Comparison of ENCODE assay signal across 9 cellular contexts in genomic region chr6:5950448-5950847, GRCh38. TPM values are rescaled to one million over a fixed set of nuclear protein-coding genes. Genes with fewer than 3 reads are reported as not detected.
DNase-seq lines count a peak whose midpoint lies in the region; ATAC-seq and TF ChIP-seq lines count a peak whose summit lies in the region.
"Had no signal": no experiment of that assay in that cellular context is flagged by ENCODE, and none has a peak within 500 bp of the region (broad histone marks: within the 10 kb centered on the region; RNA-seq: fewer than 3 reads in every experiment).

No MANE protein-coding gene starts in this region.

- H3K4me3 Mint-ChIP-seq in activated CD4-positive, alpha-beta memory T cell treated with anti-CD3 and anti-CD28 coated beads for 36 hours: no peak overlapping the region
- H3K4me3 Mint-ChIP-seq in natural killer cell: no peak overlapping the region
- H3K4me3 Mint-ChIP-seq: activated naive CD4-positive, alpha-beta T cell treated with anti-CD3 and anti-CD28 coated beads, Interleukin-2, amount 50 U/mL, for 24 hours had no signal

- intact Hi-C loops in activated CD4-positive, alpha-beta memory T cell treated with anti-CD3 and anti-CD28 coated beads for 36 hours (cut with micrococcal nuclease): no loop called here
- intact Hi-C loops in natural killer cell (cut with micrococcal nuclease): no loop called here

- DNase-seq in DMS53 (lab: John Stamatoyannopoulos, UW) (peak; percentile 43), HEK293T (ENCODE audit: extremely low spot score) (peak; percentile 59), natural killer cell (no peak), T-helper 1 cell (no peak), ecto neural progenitor cell (ENCODE audit: low spot score) (no peak)
- DNase-seq in activated CD4-positive, alpha-beta memory T cell treated with anti-CD3 and anti-CD28 coated beads for 36 hours: peak; percentile 50
- DNase-seq in NK-92 treated with Interleukin-12 subunit alpha and Interleukin-12 subunit beta, amount 100 ng/mL, for 24 hours (lab: John Stamatoyannopoulos, UW): no peak

- no peak overlapping the region for H3K27ac Mint-ChIP-seq in activated CD4-positive, alpha-beta memory T cell treated with anti-CD3 and anti-CD28 coated beads for 36 hours
- H3K27ac Mint-ChIP-seq in natural killer cell: no peak overlapping the region
- H3K27ac Mint-ChIP-seq: activated naive CD4-positive, alpha-beta T cell treated with anti-CD3 and anti-CD28 coated beads, Interleukin-2, amount 50 U/mL, for 24 hours had no signal

- H3K27me3 Mint-ChIP-seq in activated CD4-positive, alpha-beta memory T cell treated with anti-CD3 and anti-CD28 coated beads for 36 hours: peaks cover 5% of the 10 kb centered on the region
- H3K27me3 Mint-ChIP-seq in natural killer cell (ENCODE audit: low read depth in 2 of 2): peaks cover 22 to 27% of the 10 kb centered on the region in 2 donors

- ATAC-seq in natural killer cell (peak in 2 of 3 donors; percentile 34 to 37), GM18520 (IDR thresholded peaks at IDR 0.05; ENCODE audit: unreplicated experiment) (no peak)

- CTCF ChIA-PET in HEK293T (lab: Yijun Ruan, JAX): interaction anchor here (0.8 kb wide), 1 partner anchor 36 kb away, joined by 3 read pairs; no protein-coding TSS in a partner anchor
- CTCF ChIA-PET in activated CD4-positive, alpha-beta memory T cell treated with anti-CD3 and anti-CD28 coated beads for 36 hours (lab: Charles Lee): no interaction called here

- POLR2A ChIA-PET in HEK293T (lab: Yijun Ruan, JAX): no interaction called here
- POLR2A ChIA-PET in activated CD4-positive, alpha-beta memory T cell treated with anti-CD3 and anti-CD28 coated beads for 36 hours (lab: Charles Lee): no interaction called here

- H3K4me1 Mint-ChIP-seq in activated CD4-positive, alpha-beta memory T cell treated with anti-CD3 and anti-CD28 coated beads for 36 hours (ENCODE audit: low read depth): no peaks in the 10 kb centered on the region
- peaks cover 10 to 11% of the 10 kb centered on the region in 2 donors for H3K4me1 Mint-ChIP-seq in natural killer cell
- H3K4me1 Mint-ChIP-seq: activated naive CD4-positive, alpha-beta T cell treated with anti-CD3 and anti-CD28 coated beads, Interleukin-2, amount 50 U/mL, for 24 hours had no signal

- peak; percentile 32 for TF ChIP-seq CTCF in natural killer cell (IDR thresholded peaks at IDR 0.05)

- H3K9me3 Mint-ChIP-seq in activated CD4-positive, alpha-beta memory T cell treated with anti-CD3 and anti-CD28 coated beads for 36 hours: no peaks in the 10 kb centered on the region
- H3K9me3 Mint-ChIP-seq in natural killer cell: no peaks in the 10 kb centered on the region
- H3K9me3 Mint-ChIP-seq: activated naive CD4-positive, alpha-beta T cell treated with anti-CD3 and anti-CD28 coated beads, Interleukin-2, amount 50 U/mL, for 24 hours had no signal

- no peaks in the 10 kb centered on the region for H3K36me3 Mint-ChIP-seq in activated CD4-positive, alpha-beta memory T cell treated with anti-CD3 and anti-CD28 coated beads for 36 hours
- no peaks in the 10 kb centered on the region for H3K36me3 Mint-ChIP-seq in natural killer cell
- H3K36me3 Mint-ChIP-seq: activated naive CD4-positive, alpha-beta T cell treated with anti-CD3 and anti-CD28 coated beads, Interleukin-2, amount 50 U/mL, for 24 hours had no signal

TF ChIP-seq in HEK293T, 16 proteins besides CTCF, POLR2A, EP300 and RAD21:
- TF ChIP-seq PKNOX1 (IDR thresholded peaks at IDR 0.05) (0 out of 2 replicates have a peak, but pooled peaks have one; percentile 13), SUZ12 (IDR thresholded peaks at IDR 0.05) (no peak), TARDBP (IDR thresholded peaks at IDR 0.05) (no peak)

RNA-seq across cellular contexts. Expression of gene NRN1, which starts 56.3 kb away (rescaled TPM):
- total RNA-seq in activated CD4-positive, alpha-beta memory T cell treated with anti-CD3 and anti-CD28 coated beads for 36 hours: 1 to 10 TPM in 1 of 2 experiments, under 1 TPM in 1; 1.00 to 1.3 TPM
- total RNA-seq in natural killer cell: not detected

Comparison
In these comparisons a context has a peak if more than half of its experiments do, and no peak if none do; other contexts are left out.
1. DNase-seq: peak in DMS53 (single experiment), HEK293T (single experiment) and activated CD4-positive, alpha-beta memory T cell treated with anti-CD3 and anti-CD28 coated beads for 36 hours (single experiment); none in natural killer cell (single experiment), T-helper 1 cell (0 of 5), ecto neural progenitor cell (single experiment) and NK-92 treated with Interleukin-12 subunit alpha and Interleukin-12 subunit beta, amount 100 ng/mL, for 24 hours (single experiment).